Comparison of ENCODE assay signal across 1 cellular context in the genomic region with DNA sequence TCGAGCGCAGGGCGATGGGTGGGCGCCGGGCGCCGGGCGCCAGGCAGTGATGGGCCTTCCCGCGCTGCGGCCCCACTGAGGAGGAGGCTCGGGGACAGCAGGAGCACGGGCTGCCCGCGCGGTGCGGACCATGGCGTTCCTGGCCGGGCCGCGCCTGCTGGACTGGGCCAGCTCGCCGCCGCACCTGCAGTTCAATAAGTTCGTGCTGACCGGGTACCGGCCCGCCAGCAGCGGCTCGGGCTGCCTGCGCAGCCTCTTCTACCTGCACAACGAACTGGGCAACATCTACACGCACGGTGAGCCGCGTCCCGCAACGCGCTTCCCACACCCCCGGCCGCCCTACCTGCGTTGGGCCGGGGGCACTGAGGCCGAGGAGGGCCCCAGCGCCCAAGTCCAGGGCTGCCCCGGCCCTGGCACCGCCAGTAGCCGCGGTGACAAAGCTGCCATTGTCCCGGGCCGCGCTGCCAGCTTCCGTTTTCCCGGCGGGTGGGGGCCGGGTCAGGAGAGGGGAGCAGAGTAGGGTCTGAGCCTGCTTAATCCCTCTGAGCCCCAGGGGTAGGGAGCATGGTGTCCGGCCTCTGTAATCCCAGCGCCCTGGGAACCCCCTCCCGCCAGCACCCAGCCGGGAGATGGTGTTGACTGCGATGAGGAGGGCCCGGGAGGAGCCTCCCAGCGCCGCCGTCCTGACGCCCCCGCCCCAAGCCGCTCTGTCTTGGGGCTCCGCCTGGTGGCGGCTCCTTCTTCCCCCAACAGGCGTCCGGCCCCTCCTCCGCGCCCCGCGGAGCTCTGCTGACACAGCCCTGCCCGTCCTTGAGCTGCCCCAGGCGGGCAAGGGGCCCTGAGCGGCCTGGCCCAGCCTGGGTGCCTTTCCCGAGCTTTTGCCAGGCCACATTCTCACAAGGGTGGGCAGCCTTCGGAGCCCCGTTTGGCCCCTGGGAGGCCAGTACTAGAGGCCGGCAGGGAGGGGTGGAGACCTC.
TF ChIP-seq lines count a peak whose summit lies in the region.

No MANE protein-coding gene starts in this region.

TF ChIP-seq in K562, 482 proteins besides CTCF, POLR2A, EP300 and RAD21 (continued from another document):
- TF ChIP-seq SRSF3 (IDR thresholded peaks at IDR 0.05; ENCODE audit: insufficient read depth, low read length) (no peak), ZNF584 (CRISPR knock-in tag; IDR thresholded peaks at IDR 0.05; ENCODE audit: low read depth) (no peak), DDX20 (tag; IDR thresholded peaks at IDR 0.05; ENCODE audit: low read depth) (no peak), CHD1 (IDR thresholded peaks at IDR 0.05; ENCODE audit: low read length) (peak; percentile 88), EZH2 (IDR thresholded peaks at IDR 0.05; ENCODE audit: borderline replicate concordance, low read depth, low read length) (no peak), MYNN (IDR thresholded peaks at IDR 0.05) (peak; percentile 81; the same call in 1 of the 2 replicates), MYNN (CRISPR knock-in tag; IDR thresholded peaks at IDR 0.05) (no peak), U2AF1 (optimal IDR thresholded peaks at IDR 0.05; ENCODE audit: low read depth, low read length) (peak; percentile 52), CCNT2 (IDR thresholded peaks at IDR 0.05; ENCODE audit: borderline replicate concordance, extremely low read depth, insufficient read length, low read depth, low read length) (peak; percentile 82), ILK (tag; IDR thresholded peaks at IDR 0.05; ENCODE audit: borderline replicate concordance, low read depth) (no peak), ZNF431 (CRISPR knock-in tag; IDR thresholded peaks at IDR 0.05) (no peak; the same call in 1 of the 2 replicates), PHF20 (IDR thresholded peaks at IDR 0.05; ENCODE audit: partially characterized antibody) (no peak), MED1 (CRISPR knock-in tag; IDR thresholded peaks at IDR 0.05; ENCODE audit: borderline replicate concordance) (no peak), NFIX (CRISPR knock-in tag; IDR thresholded peaks at IDR 0.05; ENCODE audit: low read depth) (no peak), ETS2 (tag; IDR thresholded peaks at IDR 0.05; ENCODE audit: borderline replicate concordance, poor library complexity, severe bottlenecking) (no peak), MTA1 (IDR thresholded peaks at IDR 0.05; ENCODE audit: borderline replicate concordance) (no peak), LARP7 (IDR thresholded peaks at IDR 0.05) (no peak), ZSCAN29 (IDR thresholded peaks at IDR 0.05) (no peak), ZNF143 (CRISPR knock-in tag; IDR thresholded peaks at IDR 0.05) (no peak)
- TF ChIP-seq, protein P1, sequence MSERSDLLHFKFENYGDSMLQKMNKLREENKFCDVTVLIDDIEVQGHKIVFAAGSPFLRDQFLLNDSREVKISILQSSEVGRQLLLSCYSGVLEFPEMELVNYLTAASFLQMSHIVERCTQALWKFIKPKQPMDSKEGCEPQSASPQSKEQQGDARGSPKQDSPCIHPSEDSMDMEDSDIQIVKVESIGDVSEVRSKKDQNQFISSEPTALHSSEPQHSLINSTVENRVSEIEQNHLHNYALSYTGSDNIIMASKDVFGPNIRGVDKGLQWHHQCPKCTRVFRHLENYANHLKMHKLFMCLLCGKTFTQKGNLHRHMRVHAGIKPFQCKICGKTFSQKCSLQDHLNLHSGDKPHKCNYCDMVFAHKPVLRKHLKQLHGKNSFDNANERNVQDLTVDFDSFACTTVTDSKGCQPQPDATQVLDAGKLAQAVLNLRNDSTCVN (CRISPR knock-in tag; IDR thresholded peaks at IDR 0.05) = no peak
- TF ChIP-seq, protein P2, sequence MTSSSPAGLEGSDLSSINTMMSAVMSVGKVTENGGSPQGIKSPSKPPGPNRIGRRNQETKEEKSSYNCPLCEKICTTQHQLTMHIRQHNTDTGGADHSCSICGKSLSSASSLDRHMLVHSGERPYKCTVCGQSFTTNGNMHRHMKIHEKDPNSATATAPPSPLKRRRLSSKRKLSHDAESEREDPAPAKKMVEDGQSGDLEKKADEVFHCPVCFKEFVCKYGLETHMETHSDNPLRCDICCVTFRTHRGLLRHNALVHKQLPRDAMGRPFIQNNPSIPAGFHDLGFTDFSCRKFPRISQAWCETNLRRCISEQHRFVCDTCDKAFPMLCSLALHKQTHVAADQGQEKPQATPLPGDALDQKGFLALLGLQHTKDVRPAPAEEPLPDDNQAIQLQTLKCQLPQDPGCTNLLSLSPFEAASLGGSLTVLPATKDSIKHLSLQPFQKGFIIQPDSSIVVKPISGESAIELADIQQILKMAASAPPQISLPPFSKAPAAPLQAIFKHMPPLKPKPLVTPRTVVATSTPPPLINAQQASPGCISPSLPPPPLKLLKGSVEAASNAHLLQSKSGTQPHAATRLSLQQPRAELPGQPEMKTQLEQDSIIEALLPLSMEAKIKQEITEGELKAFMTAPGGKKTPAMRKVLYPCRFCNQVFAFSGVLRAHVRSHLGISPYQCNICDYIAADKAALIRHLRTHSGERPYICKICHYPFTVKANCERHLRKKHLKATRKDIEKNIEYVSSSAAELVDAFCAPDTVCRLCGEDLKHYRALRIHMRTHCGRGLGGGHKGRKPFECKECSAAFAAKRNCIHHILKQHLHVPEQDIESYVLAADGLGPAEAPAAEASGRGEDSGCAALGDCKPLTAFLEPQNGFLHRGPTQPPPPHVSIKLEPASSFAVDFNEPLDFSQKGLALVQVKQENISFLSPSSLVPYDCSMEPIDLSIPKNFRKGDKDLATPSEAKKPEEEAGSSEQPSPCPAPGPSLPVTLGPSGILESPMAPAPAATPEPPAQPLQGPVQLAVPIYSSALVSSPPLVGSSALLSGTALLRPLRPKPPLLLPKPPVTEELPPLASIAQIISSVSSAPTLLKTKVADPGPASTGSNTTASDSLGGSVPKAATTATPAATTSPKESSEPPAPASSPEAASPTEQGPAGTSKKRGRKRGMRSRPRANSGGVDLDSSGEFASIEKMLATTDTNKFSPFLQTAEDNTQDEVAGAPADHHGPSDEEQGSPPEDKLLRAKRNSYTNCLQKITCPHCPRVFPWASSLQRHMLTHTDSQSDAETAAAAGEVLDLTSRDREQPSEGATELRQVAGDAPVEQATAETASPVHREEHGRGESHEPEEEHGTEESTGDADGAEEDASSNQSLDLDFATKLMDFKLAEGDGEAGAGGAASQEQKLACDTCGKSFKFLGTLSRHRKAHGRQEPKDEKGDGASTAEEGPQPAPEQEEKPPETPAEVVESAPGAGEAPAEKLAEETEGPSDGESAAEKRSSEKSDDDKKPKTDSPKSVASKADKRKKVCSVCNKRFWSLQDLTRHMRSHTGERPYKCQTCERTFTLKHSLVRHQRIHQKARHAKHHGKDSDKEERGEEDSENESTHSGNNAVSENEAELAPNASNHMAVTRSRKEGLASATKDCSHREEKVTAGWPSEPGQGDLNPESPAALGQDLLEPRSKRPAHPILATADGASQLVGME (CRISPR knock-in tag; IDR thresholded peaks at IDR 0.05) = no peak
- TF ChIP-seq, protein P3, sequence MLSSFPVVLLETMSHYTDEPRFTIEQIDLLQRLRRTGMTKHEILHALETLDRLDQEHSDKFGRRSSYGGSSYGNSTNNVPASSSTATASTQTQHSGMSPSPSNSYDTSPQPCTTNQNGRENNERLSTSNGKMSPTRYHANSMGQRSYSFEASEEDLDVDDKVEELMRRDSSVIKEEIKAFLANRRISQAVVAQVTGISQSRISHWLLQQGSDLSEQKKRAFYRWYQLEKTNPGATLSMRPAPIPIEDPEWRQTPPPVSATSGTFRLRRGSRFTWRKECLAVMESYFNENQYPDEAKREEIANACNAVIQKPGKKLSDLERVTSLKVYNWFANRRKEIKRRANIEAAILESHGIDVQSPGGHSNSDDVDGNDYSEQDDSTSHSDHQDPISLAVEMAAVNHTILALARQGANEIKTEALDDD (IDR thresholded peaks at IDR 0.05) = no peak
